Comparison of ENCODE assay signal across 8 cellular contexts in genomic region chr2:39128919-39129391, GRCh38. TPM values are rescaled to one million over a fixed set of nuclear protein-coding genes. Genes with fewer than 3 reads are reported as not detected.
DNase-seq lines count a peak whose midpoint lies in the region; ATAC-seq lines count a peak whose summit lies in the region.

No MANE protein-coding gene starts in this region.

- ATAC-seq in GM18517 (IDR thresholded peaks at IDR 0.05; ENCODE audit: unreplicated experiment) (peak; percentile 58), HG02938 (IDR thresholded peaks at IDR 0.05; ENCODE audit: unreplicated experiment) (peak; percentile 63), T-helper 17 cell (peak; percentile 54), sciatic nerve (no peak)

- DNase-seq in T-helper 17 cell (peak in 2 of 3 donors; percentile 24 to 26), DMS 273 treated with DMSO at 0.1 percent for 48 hours (lab: John Stamatoyannopoulos, UW) (no peak), sciatic nerve (ENCODE audit: low spot score) (no peak), occipital lobe (lab: John Stamatoyannopoulos, UW) (no peak)
- DNase-seq in stimulated activated naive CD4-positive, alpha-beta T cell treated with Interleukin-2 at 50 U/mL for 16 hours (lab: John Stamatoyannopoulos, UW), result peak; percentile 65

- H3K27ac Mint-ChIP-seq in T-helper 17 cell, result peak overlapping the region; percentile 91
- peak overlapping the region; percentile 66 for H3K27ac Mint-ChIP-seq in dendritic cell treated with granulocyte-macrophage colony-stimulating factor and Interleukin-4, amounts not matched to agents 40 ng/mL and 50 ng/mL, for 4 days

- H3K4me3 Mint-ChIP-seq in T-helper 17 cell, result peak overlapping the region; percentile 62
- H3K4me3 Mint-ChIP-seq in dendritic cell treated with granulocyte-macrophage colony-stimulating factor and Interleukin-4, amounts not matched to agents 40 ng/mL and 50 ng/mL, for 4 days, result no peak overlapping the region

- H3K36me3 Mint-ChIP-seq in T-helper 17 cell (ENCODE audit: low read depth), result peaks cover 5% of the 10 kb centered on the region
- peaks cover 10% of the 10 kb centered on the region for H3K36me3 Mint-ChIP-seq in dendritic cell treated with granulocyte-macrophage colony-stimulating factor and Interleukin-4, amounts not matched to agents 40 ng/mL and 50 ng/mL, for 4 days (ENCODE audit: low read depth)

- intact Hi-C loops in dendritic cell treated with granulocyte-macrophage colony-stimulating factor and Interleukin-4, amounts not matched to agents 40 ng/mL and 50 ng/mL, for 4 days (cut with micrococcal nuclease), result no loop called here
- intact Hi-C loops in sciatic nerve (cut with DNase I), result no loop called here

- H3K4me1 Mint-ChIP-seq in T-helper 17 cell, result peaks cover 42% of the 10 kb centered on the region
- H3K4me1 Mint-ChIP-seq in dendritic cell treated with granulocyte-macrophage colony-stimulating factor and Interleukin-4, amounts not matched to agents 40 ng/mL and 50 ng/mL, for 4 days (ENCODE audit: low read depth), result peaks cover 35% of the 10 kb centered on the region

- no peaks in the 10 kb centered on the region for H3K9me3 ChIP-seq in T-helper 17 cell (ENCODE audit: control insufficient read depth, low read length, poor library complexity, severe bottlenecking)

- no peaks in the 10 kb centered on the region for H3K9me3 Mint-ChIP-seq in dendritic cell treated with granulocyte-macrophage colony-stimulating factor and Interleukin-4, amounts not matched to agents 40 ng/mL and 50 ng/mL, for 4 days

- H3K27me3 Mint-ChIP-seq in T-helper 17 cell, result no peaks in the 10 kb centered on the region
- no peaks in the 10 kb centered on the region for H3K27me3 Mint-ChIP-seq in dendritic cell treated with granulocyte-macrophage colony-stimulating factor and Interleukin-4, amounts not matched to agents 40 ng/mL and 50 ng/mL, for 4 days

RNA-seq across cellular contexts. Expression of gene SOS1, which starts 8.1 kb away (rescaled TPM):
- total RNA-seq in T-helper 17 cell, result 10 to 100 TPM; 65.2 to 95.5 TPM
- total RNA-seq in sciatic nerve, result 53.9 TPM
- 32.1 TPM for total RNA-seq in occipital lobe

Comparison
In these comparisons a context has a peak if more than half of its experiments do, and no peak if none do; other contexts are left out.
1. DNase-seq: peak in T-helper 17 cell (2 of 3) and stimulated activated naive CD4-positive, alpha-beta T cell treated with Interleukin-2 at 50 U/mL for 16 hours (single experiment); none in DMS 273 treated with DMSO at 0.1 percent for 48 hours (single experiment), sciatic nerve (single experiment) and occipital lobe (single experiment).